ENCODE assay signal across 9 cellular contexts in the genomic region with DNA sequence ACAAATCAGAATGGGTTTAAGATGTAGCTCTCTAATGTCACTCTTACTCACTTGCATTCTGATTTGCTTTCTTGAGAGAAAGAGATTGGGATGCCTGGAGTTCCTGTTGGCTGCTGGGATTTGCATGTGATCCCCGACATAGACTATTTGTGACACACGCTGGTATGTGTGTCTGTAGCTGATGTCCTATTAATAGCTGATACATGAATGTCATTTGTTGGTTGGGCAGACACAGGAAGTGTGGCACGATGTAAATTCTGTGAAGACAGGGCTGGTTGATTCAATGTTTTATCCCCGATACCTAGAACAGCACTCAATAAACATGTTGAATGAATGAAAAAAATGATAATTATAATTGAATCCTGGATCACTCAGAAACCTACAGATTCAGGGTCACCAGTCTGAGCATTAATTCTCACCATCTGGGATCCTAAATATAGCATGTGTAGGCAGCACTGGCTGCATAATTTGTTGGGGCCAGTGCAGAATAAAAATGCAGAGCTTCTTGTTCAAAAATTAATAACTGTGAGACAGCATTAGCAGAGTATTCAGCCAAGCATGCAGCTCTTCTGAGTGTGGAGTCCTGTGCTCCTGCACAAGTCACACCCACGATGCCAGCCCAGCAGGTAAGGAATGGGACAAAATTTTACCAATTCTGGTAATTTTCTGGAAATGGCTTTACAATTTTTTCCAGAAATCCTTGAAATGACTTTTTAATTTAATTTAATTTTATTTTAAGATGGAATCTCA. TPM values are rescaled to one million over a fixed set of nuclear protein-coding genes. Genes with fewer than 3 reads are reported as not detected.
DNase-seq lines count a peak whose midpoint lies in the region; ATAC-seq, FAIRE-seq and TF ChIP-seq lines count a peak whose summit lies in the region.
"Had no signal": no experiment of that assay in that cellular context is flagged by ENCODE, and none has a peak within 500 bp of the region (broad histone marks: within the 10 kb centered on the region; RNA-seq: fewer than 3 reads in every experiment).

No MANE protein-coding gene starts in this region.

- peak; percentile 42 for FAIRE-seq in GM18507 (lab: Jason Lieb, UNC)

- no peak overlapping the region for H3K4me3 ChIP-seq in lung

- no peak for TF ChIP-seq CTCF in lung (IDR thresholded peaks at IDR 0.05; ENCODE audit: control extremely low read depth, extremely low read depth)

- WGBS in lung, 2 donors, result 38 to 51% methylated on average over 5 of the region's 5 CpGs

- no peaks in the 10 kb centered on the region for H3K27me3 ChIP-seq in lung (ENCODE audit: control insufficient read depth, insufficient read depth)

- H3K9me3 ChIP-seq in lung (ENCODE audit: control insufficient read depth in 2 of 2, insufficient read depth in 1 of 2, low read length in 1 of 2), result no peaks in the 10 kb centered on the region

- no peaks in the 10 kb centered on the region for H3K36me3 ChIP-seq in lung (ENCODE audit: control insufficient read depth in 2 of 2, insufficient read depth in 2 of 2, low read length in 2 of 2)

- DNase-seq in GM18507 (ENCODE audit: extremely low spot score, insufficient read length, low read depth) (no peak), lung (ENCODE audit: low spot score) (peak; percentile 4), NCI-H510A (lab: John Stamatoyannopoulos, UW) (no peak), 8988T (no peak), SIG-M5 (lab: John Stamatoyannopoulos, UW) (no peak)
- no peak for DNase-seq in stimulated activated CD4-positive, alpha-beta T cell treated with anti-CD3 and anti-CD28 coated beads, Interleukin-12 subunit alpha, Interleukin-12 subunit beta, amount 100 ng/mL, for 4 hours
- DNase-seq: NCI-H1092 treated with DMSO at 0.1 percent for 48 hours had no signal

- H3K27ac ChIP-seq in lung (ENCODE audit: low read depth in 1 of 2, low read length in 1 of 2), result peak overlapping the region in 1 of 2 donors; percentile 46

- peaks cover 2 to 5% of the 10 kb centered on the region in 2 donors for H3K4me1 ChIP-seq in lung (ENCODE audit: control insufficient read depth in 2 of 2, insufficient read depth in 2 of 2, low read length in 2 of 2)

- ATAC-seq in GM21576 (IDR thresholded peaks at IDR 0.05; ENCODE audit: unreplicated experiment) (peak; percentile 82), HG03460 (IDR thresholded peaks at IDR 0.05; ENCODE audit: unreplicated experiment) (peak; percentile 91), lung (ENCODE audit: insufficient read depth, low FRiP score) (no peak)

RNA-seq across cellular contexts. Expression of gene SOCS2, which starts 35.5 kb away (rescaled TPM):
- total RNA-seq in lung, result 10 to 100 TPM; 29.9 to 35.6 TPM
- polyA plus RNA-seq in lung, result 10 to 100 TPM; 26.9 to 45.1 TPM
